Comparison of ENCODE assay signal across 16 cellular contexts in genomic region chr15:70643783-70644125, GRCh38.
A peak's percentile ranks its signal among the peaks of the same experiment; 100 is the strongest.
DNase-seq lines count a peak whose midpoint lies in the region; ATAC-seq and TF ChIP-seq lines count a peak whose summit lies in the region.
"Had no signal": no experiment of that assay in that cellular context is flagged by ENCODE, and none has a peak within 500 bp of the region (broad histone marks: within the 10 kb centered on the region; RNA-seq: fewer than 3 reads in every experiment).

No MANE protein-coding gene starts in this region.

- POLR2A ChIA-PET in HCT116 (lab: Charles Lee) (no interaction called here), RWPE1 (lab: Yijun Ruan, JAX; ENCODE audit: low non-redundant PET) (no interaction called here)
- POLR2A ChIA-PET in CD4-positive, alpha-beta memory T cell (lab: Charles Lee; ENCODE audit: partially characterized antibody) = no interaction called here

- peaks cover 4 to 16% (median 5%) of the 10 kb centered on the region in 3 donors for H3K27me3 Mint-ChIP-seq in CD14-positive monocyte (ENCODE audit: low read depth in 3 of 3)
- peaks cover 4 to 6% of the 10 kb centered on the region in 2 donors for H3K27me3 Mint-ChIP-seq in CD4-positive, alpha-beta memory T cell

- CTCF ChIA-PET in HCT116 (lab: Charles Lee) = interaction anchor here (2.1 kb wide), 1 partner anchor 75 kb away, joined by 7 read pairs; no protein-coding TSS in a partner anchor
- CTCF ChIA-PET in RWPE1 (lab: Yijun Ruan, JAX) = no interaction called here
- CTCF ChIA-PET in CD4-positive, alpha-beta memory T cell (lab: Charles Lee; ENCODE audit: partially characterized antibody) = interaction anchor here (0.6 kb wide), 1 partner anchor 42 kb away, joined by 3 read pairs; no protein-coding TSS in a partner anchor

- H3K4me3 ChIP-seq in HCT116 (replicated peaks in 1 of 2; ENCODE audit: low read depth in 1 of 2, low read length in 2 of 2) (peak overlapping the region in 1 of 2 experiments; percentile 34; a peak in 2 of 4 replicates), fibroblast of pulmonary artery (replicated peaks; ENCODE audit: low read depth, low read length) (no peak overlapping the region), left ventricle myocardium inferior (no peak overlapping the region)
- no peak overlapping the region for H3K4me3 ChIP-seq in CD4-positive, alpha-beta memory T cell (ENCODE audit: low read length in 2 of 2)
- H3K4me3 ChIP-seq: lung, suprapubic skin had no signal

- H3K9me2 ChIP-seq in HCT116 (ENCODE audit: insufficient read depth) = no peaks in the 10 kb centered on the region

- no peak overlapping the region for H3K27ac Mint-ChIP-seq in CD14-positive monocyte
- H3K27ac Mint-ChIP-seq in CD4-positive, alpha-beta memory T cell = no peak overlapping the region
- H3K27ac Mint-ChIP-seq: activated T-helper 2 cell treated with anti-CD3 and anti-CD28 coated beads, Interferon-gamma antibody, Interleukin-2, Interleukin-4, amounts not matched to agents 10 μg/mL and 5 μg/mL and 100 μg/mL, durations not matched to agents 14 hours and 24 hours and 36 hours; nephron had no signal

- H3K27me3 ChIP-seq in HCT116 (ENCODE audit: insufficient read depth, low read length) (no peaks in the 10 kb centered on the region), left ventricle myocardium inferior (ENCODE audit: low read depth) (no peaks in the 10 kb centered on the region)
- H3K27me3 ChIP-seq in CD4-positive, alpha-beta memory T cell (ENCODE audit: insufficient read depth, low read length) = no peaks in the 10 kb centered on the region
- H3K27me3 ChIP-seq: suprapubic skin had no signal

- peak overlapping the region; percentile 59 for H2AFZ ChIP-seq in HCT116 (ENCODE audit: low read depth, low read length, poor library complexity, severe bottlenecking)

- peak overlapping the region; percentile 1; the same call in 1 of the 2 replicates for H3K9ac ChIP-seq in HCT116 (ENCODE audit: low read length)

- no peak overlapping the region for H3K4me3 Mint-ChIP-seq in CD14-positive monocyte
- no peak overlapping the region for H3K4me3 Mint-ChIP-seq in CD4-positive, alpha-beta memory T cell
- H3K4me3 Mint-ChIP-seq: nephron had no signal

- no TSS peak for BruUV-seq in HCT116 (replicated peaks; lab: Mats Ljungman, UMichigan)

- no peaks in the 10 kb centered on the region for H3K9me3 Mint-ChIP-seq in CD14-positive monocyte
- H3K9me3 Mint-ChIP-seq in CD4-positive, alpha-beta memory T cell = no peaks in the 10 kb centered on the region
- H3K9me3 Mint-ChIP-seq: activated T-helper 2 cell treated with anti-CD3 and anti-CD28 coated beads, Interferon-gamma antibody, Interleukin-2, Interleukin-4, amounts not matched to agents 10 μg/mL and 5 μg/mL and 100 μg/mL, durations not matched to agents 14 hours and 24 hours and 36 hours; nephron had no signal

- no peaks in the 10 kb centered on the region for H4K20me1 ChIP-seq in HCT116 (ENCODE audit: insufficient read depth)

- no peak for TF ChIP-seq CTCF in HCT116 (IDR thresholded peaks at IDR 0.05 in 2 of 3, conservative IDR thresholded peaks at IDR 0.05 in 1 of 3; ENCODE audit: borderline replicate concordance in 1 of 3, insufficient read depth in 1 of 3, low read depth in 2 of 3, low read length in 2 of 3)
- TF ChIP-seq CTCF in RWPE1 (conservative IDR thresholded peaks at IDR 0.05; ENCODE audit: low read depth) = no peak
- TF ChIP-seq CTCF in fibroblast of pulmonary artery (IDR thresholded peaks at IDR 0.05; ENCODE audit: low read length, missing control alignments) = no peak
- no peak for TF ChIP-seq CTCF in CD14-positive monocyte (IDR thresholded peaks at IDR 0.05)
- TF ChIP-seq CTCF in left ventricle myocardium inferior (IDR thresholded peaks at IDR 0.05; ENCODE audit: borderline replicate concordance) = no peak

- TF ChIP-seq RAD21 in HCT116 (IDR thresholded peaks at IDR 0.05; ENCODE audit: low read depth) = no peak

- H3K4me1 ChIP-seq in HCT116 (ENCODE audit: control insufficient read depth in 1 of 2, insufficient read depth in 2 of 2, low read length in 2 of 2) = peaks cover 11 to 21% of the 10 kb centered on the region in 2 experiments
- no peaks in the 10 kb centered on the region for H3K4me1 ChIP-seq in left ventricle myocardium inferior
- H3K4me1 ChIP-seq in CD4-positive, alpha-beta memory T cell (ENCODE audit: insufficient read depth, low read length) = no peaks in the 10 kb centered on the region
- H3K4me1 ChIP-seq: suprapubic skin had no signal

- H3K79me2 ChIP-seq in HCT116 (ENCODE audit: insufficient read depth, low read length) = no peaks in the 10 kb centered on the region

- H3K27ac ChIP-seq in HCT116 (ENCODE audit: low read depth, low read length) (no peak overlapping the region), RWPE1 (no peak overlapping the region), left ventricle myocardium inferior (replicated peaks) (no peak overlapping the region)
- no peak overlapping the region for H3K27ac ChIP-seq in CD4-positive, alpha-beta memory T cell (ENCODE audit: low read depth, low read length)
- H3K27ac ChIP-seq: suprapubic skin had no signal

- ATAC-seq in HCT116 = peak; percentile 91

- H3K36me3 Mint-ChIP-seq in CD14-positive monocyte = no peaks in the 10 kb centered on the region
- no peaks in the 10 kb centered on the region for H3K36me3 Mint-ChIP-seq in CD4-positive, alpha-beta memory T cell

- no peak for TF ChIP-seq POLR2A in HCT116 (IDR thresholded peaks at IDR 0.05; ENCODE audit: borderline replicate concordance, extremely low read depth, insufficient read depth, insufficient read length)

- H3K4me2 ChIP-seq in HCT116 (ENCODE audit: low read length) = peak overlapping the region; percentile 68

- DNase-seq in 8988T (peak; percentile 26), HCT116 (ENCODE audit: low read depth, low spot score) (peak; percentile 19), RWPE1 (ENCODE audit: low spot score) (peak; percentile 33), fibroblast of pulmonary artery (ENCODE audit: low read depth) (peak; percentile 29), CD14-positive monocyte (ENCODE audit: low spot score) (no peak), left ventricle myocardium inferior (no peak), activated gamma-delta T cell treated with Interleukin-2 at 50 U/mL for 16 hours (no peak)
- no peak for DNase-seq in CD4-positive, alpha-beta memory T cell
- DNase-seq: cortex of kidney; NCI-H1105 treated with DMSO at 0.1 percent for 48 hours; NCI-H345; stimulated activated CD4-positive, alpha-beta T cell treated with anti-CD3 and anti-CD28 coated beads, Interleukin-1b, Interleukin-23, amount 100 ng/mL, for 48 hours had no signal

- RAD21 ChIA-PET in HCT116 (lab: Charles Lee; ENCODE audit: low non-redundant PET in 1 of 2, low total read pairs in 2 of 2, uncharacterized antibody in 2 of 2, unreplicated experiment in 2 of 2) = interaction anchor here in 1 of 2 experiments (0.6 kb wide), 1 partner anchor 124 kb away, joined by 3 read pairs; no protein-coding TSS in a partner anchor

- intact Hi-C loops in HCT116 (cut with micrococcal nuclease) = no loop called here
- intact Hi-C loops in CD14-positive monocyte (cut with micrococcal nuclease) = no loop called here
- intact Hi-C loops in left ventricle myocardium inferior (cut with micrococcal nuclease) = no loop called here
- intact Hi-C loops in CD4-positive, alpha-beta memory T cell (cut with micrococcal nuclease) = no loop called here

- no peaks in the 10 kb centered on the region for H3K36me3 ChIP-seq in HCT116 (ENCODE audit: control insufficient read depth in 1 of 2, insufficient read depth in 2 of 2, low read length in 2 of 2)
- H3K36me3 ChIP-seq in left ventricle myocardium inferior = no peaks in the 10 kb centered on the region
- no peaks in the 10 kb centered on the region for H3K36me3 ChIP-seq in CD4-positive, alpha-beta memory T cell (ENCODE audit: insufficient read depth, low read length)
- H3K36me3 ChIP-seq: suprapubic skin had no signal

- H3K4me1 Mint-ChIP-seq in CD14-positive monocyte = no peaks in the 10 kb centered on the region
- H3K4me1 Mint-ChIP-seq in CD4-positive, alpha-beta memory T cell = no peaks in the 10 kb centered on the region
- H3K4me1 Mint-ChIP-seq: nephron had no signal

- no peaks in the 10 kb centered on the region for H3K9me3 ChIP-seq in HCT116 (ENCODE audit: control insufficient read depth in 1 of 2, insufficient read depth in 1 of 2, low read depth in 1 of 2, low read length in 2 of 2)
- no peaks in the 10 kb centered on the region for H3K9me3 ChIP-seq in left ventricle myocardium inferior (replicated peaks)
- no peaks in the 10 kb centered on the region for H3K9me3 ChIP-seq in CD4-positive, alpha-beta memory T cell (ENCODE audit: control insufficient read depth in 1 of 2, low read length in 2 of 2)
- H3K9me3 ChIP-seq: suprapubic skin had no signal

TF ChIP-seq in HCT116, 20 proteins besides CTCF, POLR2A, EP300 and RAD21 (continues in another document):
- TF ChIP-seq SIN3A (IDR thresholded peaks at IDR 0.05; ENCODE audit: low read depth) (no peak), CBX3 (IDR thresholded peaks at IDR 0.05; ENCODE audit: low read depth) (no peak), ZFX (IDR thresholded peaks at IDR 0.05) (no peak)
- TF ChIP-seq, protein P1, sequence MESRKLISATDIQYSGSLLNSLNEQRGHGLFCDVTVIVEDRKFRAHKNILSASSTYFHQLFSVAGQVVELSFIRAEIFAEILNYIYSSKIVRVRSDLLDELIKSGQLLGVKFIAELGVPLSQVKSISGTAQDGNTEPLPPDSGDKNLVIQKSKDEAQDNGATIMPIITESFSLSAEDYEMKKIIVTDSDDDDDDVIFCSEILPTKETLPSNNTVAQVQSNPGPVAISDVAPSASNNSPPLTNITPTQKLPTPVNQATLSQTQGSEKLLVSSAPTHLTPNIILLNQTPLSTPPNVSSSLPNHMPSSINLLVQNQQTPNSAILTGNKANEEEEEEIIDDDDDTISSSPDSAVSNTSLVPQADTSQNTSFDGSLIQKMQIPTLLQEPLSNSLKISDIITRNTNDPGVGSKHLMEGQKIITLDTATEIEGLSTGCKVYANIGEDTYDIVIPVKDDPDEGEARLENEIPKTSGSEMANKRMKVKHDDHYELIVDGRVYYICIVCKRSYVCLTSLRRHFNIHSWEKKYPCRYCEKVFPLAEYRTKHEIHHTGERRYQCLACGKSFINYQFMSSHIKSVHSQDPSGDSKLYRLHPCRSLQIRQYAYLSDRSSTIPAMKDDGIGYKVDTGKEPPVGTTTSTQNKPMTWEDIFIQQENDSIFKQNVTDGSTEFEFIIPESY (IDR thresholded peaks at IDR 0.05; ENCODE audit: extremely low read depth, insufficient replicate concordance, low read length) = no peak
- TF ChIP-seq, protein P2, sequence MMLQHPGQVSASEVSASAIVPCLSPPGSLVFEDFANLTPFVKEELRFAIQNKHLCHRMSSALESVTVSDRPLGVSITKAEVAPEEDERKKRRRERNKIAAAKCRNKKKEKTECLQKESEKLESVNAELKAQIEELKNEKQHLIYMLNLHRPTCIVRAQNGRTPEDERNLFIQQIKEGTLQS (IDR thresholded peaks at IDR 0.05) = no peak

Comparison
In these comparisons a context has a peak if more than half of its experiments do, and no peak if none do; other contexts are left out.
1. DNase-seq: peak in 8988T (single experiment), HCT116 (single experiment), RWPE1 (single experiment) and fibroblast of pulmonary artery (single experiment); none in CD14-positive monocyte (single experiment), left ventricle myocardium inferior (single experiment), CD4-positive, alpha-beta memory T cell (0 of 5) and activated gamma-delta T cell treated with Interleukin-2 at 50 U/mL for 16 hours (single experiment).